In genomic region chr17:16267174-16267573, GRCh38 we compare ENCODE assay signal across 25 cellular contexts. TPM values are rescaled to one million over a fixed set of nuclear protein-coding genes. Genes with fewer than 3 reads are reported as not detected.
A peak's percentile ranks its signal among the peaks of the same experiment; 100 is the strongest.
DNase-seq lines count a peak whose midpoint lies in the region; ATAC-seq, FAIRE-seq and TF ChIP-seq lines count a peak whose summit lies in the region.
"Had no signal": no experiment of that assay in that cellular context is flagged by ENCODE, and none has a peak within 500 bp of the region (broad histone marks: within the 10 kb centered on the region; RNA-seq: fewer than 3 reads in every experiment).

No MANE protein-coding gene starts in this region.

- TF ChIP-seq POLR2A in GM12891 (IDR thresholded peaks at IDR 0.05; ENCODE audit: low read depth, low read length), result no peak

- H4K20me1 ChIP-seq in DOHH2 (ENCODE audit: control insufficient read depth, insufficient read depth, low read depth, low read length), result no peaks in the 10 kb centered on the region

- H3K27ac Mint-ChIP-seq in activated CD8-positive, alpha-beta memory T cell treated with anti-CD3 and anti-CD28 coated beads, Interleukin-2, amount 10 ng/mL, durations not matched to agents 7 days and 5 days, result peak overlapping the region; percentile 83
- peak overlapping the region; percentile 81 for H3K27ac Mint-ChIP-seq in activated CD8-positive, alpha-beta T cell treated with anti-CD3 and anti-CD28 coated beads for 36 hours
- peak overlapping the region; percentile 80 to 85 for H3K27ac Mint-ChIP-seq in natural killer cell
- H3K27ac Mint-ChIP-seq: nephron progenitor cell had no signal

- H3K9me3 Mint-ChIP-seq in activated CD8-positive, alpha-beta memory T cell treated with anti-CD3 and anti-CD28 coated beads, Interleukin-2, amount 10 ng/mL, durations not matched to agents 7 days and 5 days (ENCODE audit: low read depth), result no peaks in the 10 kb centered on the region
- H3K9me3 Mint-ChIP-seq in activated CD8-positive, alpha-beta T cell treated with anti-CD3 and anti-CD28 coated beads for 36 hours, result no peaks in the 10 kb centered on the region
- H3K9me3 Mint-ChIP-seq in natural killer cell, result no peaks in the 10 kb centered on the region
- H3K9me3 Mint-ChIP-seq: nephron progenitor cell had no signal

- no peak overlapping the region for H3K4me3 Mint-ChIP-seq in activated CD8-positive, alpha-beta memory T cell treated with anti-CD3 and anti-CD28 coated beads, Interleukin-2, amount 10 ng/mL, durations not matched to agents 7 days and 5 days
- no peak overlapping the region for H3K4me3 Mint-ChIP-seq in activated CD8-positive, alpha-beta T cell treated with anti-CD3 and anti-CD28 coated beads for 36 hours
- H3K4me3 Mint-ChIP-seq in natural killer cell, result peak overlapping the region; percentile 65
- H3K4me3 Mint-ChIP-seq: nephron progenitor cell had no signal

- no peak for ATAC-seq in activated CD8-positive, alpha-beta memory T cell treated with anti-CD3 and anti-CD28 coated beads, Interleukin-2, amount 10 ng/mL, durations not matched to agents 7 days and 5 days
- no peak for ATAC-seq in activated CD8-positive, alpha-beta T cell treated with anti-CD3 and anti-CD28 coated beads for 36 hours
- ATAC-seq in natural killer cell, result no peak
- ATAC-seq in HG02885 (IDR thresholded peaks at IDR 0.05; ENCODE audit: poor library complexity, unreplicated experiment), result no peak
- ATAC-seq: esophagus mucosa had no signal

- H3K27me3 ChIP-seq in DOHH2 (ENCODE audit: control insufficient read depth, low read length), result no peaks in the 10 kb centered on the region
- H3K27me3 ChIP-seq: ascending aorta, right lobe of liver, testis had no signal

- DNase-seq in activated CD8-positive, alpha-beta memory T cell treated with anti-CD3 and anti-CD28 coated beads, Interleukin-2, amount 10 ng/mL, durations not matched to agents 7 days and 5 days, result no peak
- DNase-seq in activated CD8-positive, alpha-beta memory T cell treated with anti-CD3 and anti-CD28 coated beads, Interleukin-2, amount 50 U/mL, for 4 hours, result no peak
- no peak for DNase-seq in activated CD8-positive, alpha-beta T cell treated with anti-CD3 and anti-CD28 coated beads for 36 hours
- no peak for DNase-seq in natural killer cell
- DNase-seq in GM12891 (ENCODE audit: insufficient read length, low spot score), result no peak
- DNase-seq in cerebellar cortex (ENCODE audit: low spot score), result no peak
- DNase-seq: activated gamma-delta T cell treated with Interleukin-2 at 50 U/mL for 16 hours; C1 segment of cervical spinal cord; DMS53; effector CD8-positive, alpha-beta T cell; kidney glomerular epithelial cell; MM.1S; NCI-H1694 treated with DMSO at 0.1 percent for 48 hours; NCI-H774; nephron progenitor cell; PC-9; right lobe of liver; SHP77 treated with DMSO at 0.1 percent for 48 hours; stimulated activated CD4-positive, alpha-beta T cell treated with anti-CD3 and anti-CD28 coated beads, Interleukin-15, amount 100 ng/mL, for 24 hours; testis had no signal

- no peaks in the 10 kb centered on the region for H3K27me3 Mint-ChIP-seq in activated CD8-positive, alpha-beta memory T cell treated with anti-CD3 and anti-CD28 coated beads, Interleukin-2, amount 10 ng/mL, durations not matched to agents 7 days and 5 days
- no peaks in the 10 kb centered on the region for H3K27me3 Mint-ChIP-seq in activated CD8-positive, alpha-beta T cell treated with anti-CD3 and anti-CD28 coated beads for 36 hours
- no peaks in the 10 kb centered on the region for H3K27me3 Mint-ChIP-seq in natural killer cell (ENCODE audit: low read depth in 2 of 2)

- peak overlapping the region; percentile 76; the same call in 1 of the 2 replicates for H3K27ac ChIP-seq in DOHH2 (ENCODE audit: low read depth, low read length)
- H3K27ac ChIP-seq: A549, ascending aorta, PC-9, right lobe of liver, testis had no signal

- peaks cover 21% of the 10 kb centered on the region for H3K4me1 ChIP-seq in DOHH2 (ENCODE audit: control insufficient read depth, low read length)
- H3K4me1 ChIP-seq: ascending aorta, right lobe of liver, testis had no signal

- peaks cover 9% of the 10 kb centered on the region for H3K36me3 Mint-ChIP-seq in activated CD8-positive, alpha-beta memory T cell treated with anti-CD3 and anti-CD28 coated beads, Interleukin-2, amount 10 ng/mL, durations not matched to agents 7 days and 5 days
- peaks cover 4% of the 10 kb centered on the region for H3K36me3 Mint-ChIP-seq in activated CD8-positive, alpha-beta T cell treated with anti-CD3 and anti-CD28 coated beads for 36 hours (ENCODE audit: low read depth)
- no peaks in the 10 kb centered on the region for H3K36me3 Mint-ChIP-seq in natural killer cell

- peaks cover 20% of the 10 kb centered on the region for H3K4me1 Mint-ChIP-seq in activated CD8-positive, alpha-beta memory T cell treated with anti-CD3 and anti-CD28 coated beads, Interleukin-2, amount 10 ng/mL, durations not matched to agents 7 days and 5 days
- H3K4me1 Mint-ChIP-seq in activated CD8-positive, alpha-beta T cell treated with anti-CD3 and anti-CD28 coated beads for 36 hours (ENCODE audit: low read depth), result peaks cover 29% of the 10 kb centered on the region
- peaks cover 26 to 32% of the 10 kb centered on the region in 2 donors for H3K4me1 Mint-ChIP-seq in natural killer cell
- H3K4me1 Mint-ChIP-seq: nephron progenitor cell had no signal

- H3K36me3 ChIP-seq in DOHH2 (ENCODE audit: control insufficient read depth, low read length), result no peaks in the 10 kb centered on the region
- H3K36me3 ChIP-seq: ascending aorta, right lobe of liver had no signal

- no peaks in the 10 kb centered on the region for H3K9me2 ChIP-seq in DOHH2 (replicated peaks; ENCODE audit: control insufficient read depth, low read length)

- intact Hi-C loops in activated CD8-positive, alpha-beta T cell treated with anti-CD3 and anti-CD28 coated beads for 36 hours (cut with micrococcal nuclease), result no loop called here
- intact Hi-C loops in natural killer cell (cut with micrococcal nuclease), result loop anchor here (5.0 kb wide), 1 partner anchor 50 kb away; the partner anchor contains the start of genes NCOR1 and PIGL

- H3K9me3 ChIP-seq in DOHH2 (ENCODE audit: control insufficient read depth, insufficient read depth, low read length), result no peaks in the 10 kb centered on the region
- H3K9me3 ChIP-seq: A549, ascending aorta, right lobe of liver, testis had no signal

- CTCF ChIA-PET in activated CD8-positive, alpha-beta memory T cell treated with anti-CD3 and anti-CD28 coated beads, Interleukin-2, amount 10 ng/mL, durations not matched to agents 7 days and 5 days (lab: Charles Lee), result interaction anchor here (0.7 to 2.2 kb wide), 5 partner anchors 16 to 1986 kb away, joined by 3 to 8 read pairs (median 4); partner anchors contain the start of genes CENPV, TTC19 and ZSWIM7
- CTCF ChIA-PET in activated CD8-positive, alpha-beta T cell treated with anti-CD3 and anti-CD28 coated beads for 36 hours (lab: Charles Lee), result no interaction called here

- FAIRE-seq in GM12891 (lab: Jason Lieb, UNC), result no peak
- FAIRE-seq: A549 had no signal

- H3K4me2 ChIP-seq in DOHH2 (ENCODE audit: low read length), result peak overlapping the region; percentile 75
- H3K4me2 ChIP-seq: A549, PC-9 had no signal

- POLR2A ChIA-PET in activated CD8-positive, alpha-beta T cell treated with anti-CD3 and anti-CD28 coated beads for 36 hours (lab: Charles Lee), result interaction anchor here (1.0 kb wide), 1 partner anchor 108 kb away, joined by 3 read pairs; no protein-coding TSS in a partner anchor

- H3K79me2 ChIP-seq in DOHH2 (ENCODE audit: control insufficient read depth, low read length), result no peaks in the 10 kb centered on the region

- no peak overlapping the region for H3K4me3 ChIP-seq in DOHH2 (ENCODE audit: low read length)
- H3K4me3 ChIP-seq: A549, ascending aorta, PC-9, right lobe of liver, testis had no signal

- peaks cover 3% of the 10 kb centered on the region; the same call in 1 of the 2 replicates for H3F3A ChIP-seq in DOHH2 (ENCODE audit: control insufficient read depth, insufficient read depth)

- TF ChIP-seq CTCF in DOHH2 (IDR thresholded peaks at IDR 0.05; ENCODE audit: low read depth, low read length, poor library complexity, severe bottlenecking), result no peak
- no peak for TF ChIP-seq CTCF in activated CD8-positive, alpha-beta T cell treated with anti-CD3 and anti-CD28 coated beads for 36 hours (IDR thresholded peaks at IDR 0.05)
- TF ChIP-seq CTCF in natural killer cell (IDR thresholded peaks at IDR 0.05), result no peak

TF ChIP-seq in GM12891, 5 proteins besides CTCF, POLR2A, EP300 and RAD21:
- no peak for TF ChIP-seq TAF1 (IDR thresholded peaks at IDR 0.05; ENCODE audit: low read depth, low read length)
- TF ChIP-seq SPI1 (IDR thresholded peaks at IDR 0.05; ENCODE audit: low read depth, low read length), result no peak

RNA-seq across cellular contexts. Expression of gene PIGL, which starts 50.2 kb away (rescaled TPM):
- 10 to 100 TPM; 27.9 to 37.6 TPM for total RNA-seq in activated CD8-positive, alpha-beta memory T cell treated with anti-CD3 and anti-CD28 coated beads, Interleukin-2, amount 10 ng/mL, durations not matched to agents 7 days and 5 days
- 10 to 100 TPM; 45.0 to 48.6 TPM for total RNA-seq in activated CD8-positive, alpha-beta T cell treated with anti-CD3 and anti-CD28 coated beads for 36 hours
- total RNA-seq in natural killer cell, result 10 to 100 TPM; 44.2 to 68.3 (median 47.9) TPM
- polyA plus RNA-seq in GM12891 (2012; ENCODE audit: low read depth, missing spikeins), result 29.0 TPM

RNA-seq across cellular contexts. Expression of gene NCOR1, which starts 51.8 kb away (rescaled TPM):
- total RNA-seq in activated CD8-positive, alpha-beta memory T cell treated with anti-CD3 and anti-CD28 coated beads, Interleukin-2, amount 10 ng/mL, durations not matched to agents 7 days and 5 days, result 100 to 1,000 TPM; 166 to 175 TPM
- 100 to 1,000 TPM; 123 TPM for total RNA-seq in activated CD8-positive, alpha-beta T cell treated with anti-CD3 and anti-CD28 coated beads for 36 hours
- total RNA-seq in natural killer cell, result 100 to 1,000 TPM; 195 to 238 (median 238) TPM
- 31.6 TPM for polyA plus RNA-seq in GM12891 (2012; ENCODE audit: low read depth, missing spikeins)
